1 cellular context compared by ENCODE assay signal in genomic region chr13:77751513-77752456, GRCh38.
TF ChIP-seq lines count a peak whose summit lies in the region.

No MANE protein-coding gene starts in this region.

TF ChIP-seq in GM23338, 12 proteins besides CTCF, POLR2A, EP300 and RAD21 (continued from another document):
- TF ChIP-seq ZNF462 (CRISPR knock-in tag; IDR thresholded peaks at IDR 0.05) (no peak), REST (IDR thresholded peaks at IDR 0.05; ENCODE audit: unreplicated experiment) (no peak), ETS1 (IDR thresholded peaks at IDR 0.05) (no peak)
